23 cellular contexts compared by ENCODE assay signal in the genomic region with DNA sequence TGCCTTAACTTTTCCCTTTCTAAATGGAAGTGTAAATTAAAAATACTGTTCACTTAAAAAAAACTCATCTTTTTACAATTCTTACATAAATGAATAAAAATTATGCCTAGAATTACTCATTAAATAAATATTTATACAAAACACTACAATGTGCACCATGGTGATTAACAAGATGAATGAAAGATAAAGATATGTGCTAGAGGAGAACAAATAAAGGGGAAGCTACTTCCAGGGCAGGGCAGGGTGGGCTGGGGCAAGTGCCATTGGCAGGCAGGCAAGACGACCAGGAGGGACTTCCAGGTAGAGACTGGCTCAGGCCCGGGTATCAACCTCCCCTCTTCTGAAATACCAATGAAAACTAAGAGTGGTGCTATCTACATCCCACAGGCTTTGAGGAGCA.
"Had no signal": no experiment of that assay in that cellular context is flagged by ENCODE, and none has a peak within 500 bp of the region (broad histone marks: within the 10 kb centered on the region; RNA-seq: fewer than 3 reads in every experiment).

No MANE protein-coding gene starts in this region.

- H3K4me3 ChIP-seq: hepatocyte, lower lobe of right lung, sigmoid colon, smooth muscle cell, vagina had no signal

- ATAC-seq: foreskin keratinocyte; left lobe of liver; naive thymus-derived CD8-positive, alpha-beta T cell; stimulated activated naive B cell treated with anti-CD40 and anti-IgM and Interleukin-4, amounts not matched to agents 10 μg/mL and 1 μg/mL and 100 μg/mL, for 72 hours; WTC11 had no signal

- DNase-seq: activated CD8-positive, alpha-beta memory T cell treated with anti-CD3 and anti-CD28 coated beads, Interleukin-2, amount 50 U/mL, for 48 hours; activated effector memory CD4-positive, alpha-beta T cell treated with Interleukin-2 at 50 U/mL for 16 hours; activated naive CD4-positive, alpha-beta T cell treated with anti-CD3 and anti-CD28 coated beads, Interleukin-2, amount 10 ng/mL, durations not matched to agents 7 days and 5 days; activated T-cell treated with anti-CD3 and anti-CD28 coated beads, Interleukin-2, amount 50 U/mL, for 48 hours; amygdala; effector CD4-positive, alpha-beta T cell; foreskin keratinocyte; immature natural killer cell; lower lobe of right lung; naive thymus-derived CD8-positive, alpha-beta T cell; retina; sigmoid colon; stimulated activated CD4-positive, alpha-beta T cell treated with anti-CD3 and anti-CD28 coated beads, Interleukin-15, amount 100 ng/mL, for 24 hours; stimulated activated naive B cell treated with anti-CD40 and anti-IgM and Interleukin-4, amounts not matched to agents 10 μg/mL and 1 μg/mL and 100 μg/mL, for 72 hours; trophoblast cell had no signal

- H3K9me3 ChIP-seq: lower lobe of right lung, sigmoid colon, vagina had no signal

- FAIRE-seq: endometrium had no signal

- H3K36me3 ChIP-seq: sigmoid colon, vagina had no signal

- H3K9me3 Mint-ChIP-seq: activated naive CD4-positive, alpha-beta T cell treated with anti-CD3 and anti-CD28 coated beads, Interleukin-2, amount 10 ng/mL, durations not matched to agents 7 days and 5 days; dendritic cell treated with granulocyte-macrophage colony-stimulating factor and Interleukin-4, amounts not matched to agents 40 ng/mL and 50 ng/mL, for 4 days; immature natural killer cell; naive thymus-derived CD8-positive, alpha-beta T cell; stimulated activated naive B cell treated with anti-CD40 and anti-IgM and Interleukin-4, amounts not matched to agents 10 μg/mL and 1 μg/mL and 100 μg/mL, for 72 hours; WTC11 had no signal

- H3K27me3 Mint-ChIP-seq: activated naive CD4-positive, alpha-beta T cell treated with anti-CD3 and anti-CD28 coated beads, Interleukin-2, amount 10 ng/mL, durations not matched to agents 7 days and 5 days; dendritic cell treated with granulocyte-macrophage colony-stimulating factor and Interleukin-4, amounts not matched to agents 40 ng/mL and 50 ng/mL, for 4 days; naive thymus-derived CD8-positive, alpha-beta T cell; progenitor cell of endocrine pancreas; stimulated activated naive B cell treated with anti-CD40 and anti-IgM and Interleukin-4, amounts not matched to agents 10 μg/mL and 1 μg/mL and 100 μg/mL, for 72 hours had no signal

- H3K4me3 Mint-ChIP-seq: activated naive CD4-positive, alpha-beta T cell treated with anti-CD3 and anti-CD28 coated beads, Interleukin-2, amount 10 ng/mL, durations not matched to agents 7 days and 5 days; dendritic cell treated with granulocyte-macrophage colony-stimulating factor and Interleukin-4, amounts not matched to agents 40 ng/mL and 50 ng/mL, for 4 days; naive thymus-derived CD8-positive, alpha-beta T cell; stimulated activated naive B cell treated with anti-CD40 and anti-IgM and Interleukin-4, amounts not matched to agents 10 μg/mL and 1 μg/mL and 100 μg/mL, for 72 hours; WTC11 had no signal

- H3K27ac Mint-ChIP-seq: activated naive CD4-positive, alpha-beta T cell treated with anti-CD3 and anti-CD28 coated beads, Interleukin-2, amount 10 ng/mL, durations not matched to agents 7 days and 5 days; dendritic cell treated with granulocyte-macrophage colony-stimulating factor and Interleukin-4, amounts not matched to agents 40 ng/mL and 50 ng/mL, for 4 days; immature natural killer cell; progenitor cell of endocrine pancreas; stimulated activated naive B cell treated with anti-CD40 and anti-IgM and Interleukin-4, amounts not matched to agents 10 μg/mL and 1 μg/mL and 100 μg/mL, for 72 hours had no signal
